Comparison of ENCODE assay signal across 20 cellular contexts in genomic region chr2:167759531-167759930, GRCh38.
"Had no signal": no experiment of that assay in that cellular context is flagged by ENCODE, and none has a peak within 500 bp of the region (broad histone marks: within the 10 kb centered on the region; RNA-seq: fewer than 3 reads in every experiment).

No MANE protein-coding gene starts in this region.

- H3K36me3 ChIP-seq: ascending aorta, ovary, stomach had no signal

- ATAC-seq: activated CD4-positive, CD25-positive, alpha-beta regulatory T cell treated with anti-CD3 and anti-CD28 coated beads, Interleukin-2, amount 50 U/mL, for 24 hours; activated CD8-positive, alpha-beta T cell treated with anti-CD3 and anti-CD28 coated beads, Interleukin-2, amount 10 ng/mL, durations not matched to agents 7 days and 5 days; naive thymus-derived CD4-positive, alpha-beta T cell; right cardiac atrium; T-cell had no signal

- H3K9me3 ChIP-seq: ascending aorta, ovary, psoas muscle, stomach had no signal

- H3K4me3 ChIP-seq: ascending aorta, coronary artery, ovary, psoas muscle, skin epidermis, stomach had no signal

- DNase-seq: activated CD4-positive, alpha-beta T cell treated with anti-CD3 and anti-CD28 coated beads, Interleukin-2, amount 10 ng/mL, durations not matched to agents 7 days and 5 days; activated CD8-positive, alpha-beta T cell treated with anti-CD3 and anti-CD28 coated beads, Interleukin-2, amount 10 ng/mL, durations not matched to agents 7 days and 5 days; activated naive CD4-positive, alpha-beta T cell treated with anti-CD3 and anti-CD28 coated beads, Interleukin-2, amount 10 ng/mL, durations not matched to agents 7 days and 5 days; activated T-cell treated with anti-CD3 and anti-CD28 coated beads, Interleukin-2, amount 50 U/mL, for 24 hours; erythroblast; foreskin melanocyte; glutamatergic neuron; hypothalamus; mesenchymal stem cell; naive thymus-derived CD4-positive, alpha-beta T cell; ovary; psoas muscle; right cardiac atrium; stimulated activated CD4-positive, alpha-beta T cell treated with anti-CD3 and anti-CD28 coated beads, Interleukin-4, amount 100 ng/mL, for 1 hour; stomach; T-cell had no signal

- H3K27me3 ChIP-seq: ascending aorta, ovary, stomach had no signal

- H3K27ac ChIP-seq: ascending aorta, coronary artery, ovary, psoas muscle, skin epidermis, stomach had no signal

- H3K4me1 ChIP-seq: ascending aorta, psoas muscle had no signal
